In genomic region chr15:73986776-73987056, GRCh38 we compare ENCODE assay signal across 16 cellular contexts. TPM values are rescaled to one million over a fixed set of nuclear protein-coding genes. Genes with fewer than 3 reads are reported as not detected.
A peak's percentile ranks its signal among the peaks of the same experiment; 100 is the strongest.
DNase-seq lines count a peak whose midpoint lies in the region; ATAC-seq and TF ChIP-seq lines count a peak whose summit lies in the region.
"Had no signal": no experiment of that assay in that cellular context is flagged by ENCODE, and none has a peak within 500 bp of the region (broad histone marks: within the 10 kb centered on the region; RNA-seq: fewer than 3 reads in every experiment).

No MANE protein-coding gene starts in this region.

- peak overlapping the region; percentile 51 for H3K4me2 ChIP-seq in OCI-LY3 (ENCODE audit: low read length)

- no peak overlapping the region for H3K4me3 ChIP-seq in BE2C (ENCODE audit: low read depth, low read length)
- H3K4me3 ChIP-seq in OCI-LY3 (ENCODE audit: low read length) = no peak overlapping the region
- no peak overlapping the region for H3K4me3 ChIP-seq in esophagus muscularis mucosa
- H3K4me3 ChIP-seq in psoas muscle = no peak overlapping the region
- H3K4me3 ChIP-seq in tibial artery = no peak overlapping the region

- TF ChIP-seq CTCF in BE2C (IDR thresholded peaks at IDR 0.05; ENCODE audit: low read depth, low read length) (0 out of 2 replicates have a peak, but pooled peaks have one; percentile 8), OCI-LY3 (IDR thresholded peaks at IDR 0.05; ENCODE audit: low read depth, low read length) (peak; percentile 33), esophagus muscularis mucosa (IDR thresholded peaks at IDR 0.05) (no peak), psoas muscle (IDR thresholded peaks at IDR 0.05) (no peak), GM13976 (IDR thresholded peaks at IDR 0.05; ENCODE audit: borderline replicate concordance, control extremely low read depth, extremely low read depth, insufficient read depth, missing control alignments) (no peak), tibial artery (IDR thresholded peaks at IDR 0.05) (no peak), CD14-positive monocyte (IDR thresholded peaks at IDR 0.05) (no peak)

- no peak for ATAC-seq in psoas muscle
- ATAC-seq in SK-N-SH treated with all-trans-retinoic acid at 6 μM for 48 hours = no peak
- ATAC-seq: T-cell had no signal

- in situ Hi-C loops in GM13976 (cut with MboI; ENCODE audit: low sequenced_read_pairs, unreplicated experiment) = no loop called here

- no peak for TF ChIP-seq EP300 in esophagus muscularis mucosa (IDR thresholded peaks at IDR 0.05)

- H3K9me3 Mint-ChIP-seq in CD14-positive monocyte = no peaks in the 10 kb centered on the region
- H3K9me3 Mint-ChIP-seq: activated naive CD4-positive, alpha-beta T cell treated with anti-CD3 and anti-CD28 coated beads, Interleukin-2, amount 10 ng/mL, durations not matched to agents 7 days and 5 days; T-cell had no signal

- intact Hi-C loops in esophagus muscularis mucosa (cut with DNase I) = no loop called here
- intact Hi-C loops in psoas muscle (cut with DNase I) = loop anchor here in 1 of 2 donors (5.0 kb wide), 1 partner anchor 56 kb away; no protein-coding TSS in a partner anchor
- intact Hi-C loops in tibial artery (cut with DNase I; ENCODE audit: low total_unique reads) = no loop called here
- intact Hi-C loops in CD14-positive monocyte (cut with micrococcal nuclease) = no loop called here

- H3K4me3 Mint-ChIP-seq in CD14-positive monocyte = no peak overlapping the region
- H3K4me3 Mint-ChIP-seq: activated naive CD4-positive, alpha-beta T cell treated with anti-CD3 and anti-CD28 coated beads, Interleukin-2, amount 10 ng/mL, durations not matched to agents 7 days and 5 days; T-cell had no signal

- peak overlapping the region; percentile 69 for H3K9ac ChIP-seq in OCI-LY3 (ENCODE audit: low read length)

- peaks cover 31% of the 10 kb centered on the region for H3K4me1 Mint-ChIP-seq in CD14-positive monocyte

- 89% methylated on average over 1 of the region's 1 CpG for WGBS in esophagus muscularis mucosa
- 91 to 100% (median 95%) methylated on average over 1 of the region's 1 CpG for WGBS in psoas muscle, 3 donors

- peaks cover 26% of the 10 kb centered on the region for H3K79me2 ChIP-seq in OCI-LY3 (ENCODE audit: low read length)

- peak overlapping the region in 2 of 7 donors; percentile 18 to 65 for H3K27ac Mint-ChIP-seq in CD14-positive monocyte
- H3K27ac Mint-ChIP-seq: activated naive CD4-positive, alpha-beta T cell treated with anti-CD3 and anti-CD28 coated beads, Interleukin-2, amount 10 ng/mL, durations not matched to agents 7 days and 5 days had no signal

- no peaks in the 10 kb centered on the region for H3K36me3 ChIP-seq in BE2C
- peaks cover 14% of the 10 kb centered on the region for H3K36me3 ChIP-seq in OCI-LY3 (replicated peaks; ENCODE audit: low read depth, low read length)
- peaks cover 0 to 44% (median 23%) of the 10 kb centered on the region in 4 donors for H3K36me3 ChIP-seq in esophagus muscularis mucosa
- H3K36me3 ChIP-seq in psoas muscle (ENCODE audit: insufficient read depth in 1 of 2, low read depth in 1 of 2) = peaks cover 0 to 50% of the 10 kb centered on the region in 2 donors
- H3K36me3 ChIP-seq in tibial artery = peaks cover 0 to 48% (median 13%) of the 10 kb centered on the region in 3 donors
- H3K36me3 ChIP-seq: neutrophil had no signal

- no peak for DNase-seq in BE2C
- no peak for DNase-seq in esophagus muscularis mucosa (ENCODE audit: extremely low spot score)
- DNase-seq in psoas muscle = no peak
- DNase-seq in GM13976 (ENCODE audit: low spot score) = no peak
- DNase-seq in tibial artery = no peak
- DNase-seq in CD14-positive monocyte (ENCODE audit: low spot score) = no peak
- DNase-seq: activated CD4-positive, CD25-positive, alpha-beta regulatory T cell treated with anti-CD3 and anti-CD28 coated beads, Interleukin-2, amount 50 U/mL, for 72 hours; activated CD8-positive, alpha-beta memory T cell treated with anti-CD3 and anti-CD28 coated beads, Interleukin-2, amount 50 U/mL, for 4 hours; activated naive CD4-positive, alpha-beta T cell treated with anti-CD3 and anti-CD28 coated beads, Interleukin-2, amount 10 ng/mL, durations not matched to agents 7 days and 5 days; MV-4-11; NCI-H748 treated with DMSO at 0.1 percent for 48 hours; stimulated activated naive CD4-positive, alpha-beta T cell; T-cell had no signal

- H3K27ac ChIP-seq in OCI-LY3 (ENCODE audit: low read length) (peak overlapping the region; percentile 91), esophagus muscularis mucosa (replicated peaks in 1 of 4) (peak overlapping the region; percentile 85 to 97 (median 85)), psoas muscle (peak overlapping the region; percentile 30), tibial artery (peak overlapping the region in 1 of 2 donors; percentile 20)
- H3K27ac ChIP-seq: neutrophil had no signal

- H3K4me1 ChIP-seq in BE2C = peaks cover 21% of the 10 kb centered on the region
- peaks cover 82% of the 10 kb centered on the region for H3K4me1 ChIP-seq in OCI-LY3 (ENCODE audit: low read length)
- peaks cover 98 to 100% (median 100%) of the 10 kb centered on the region in 4 donors for H3K4me1 ChIP-seq in esophagus muscularis mucosa
- H3K4me1 ChIP-seq in psoas muscle = peaks cover 63% of the 10 kb centered on the region
- peaks cover 3 to 84% (median 64%) of the 10 kb centered on the region in 4 donors for H3K4me1 ChIP-seq in tibial artery

- H3K36me3 Mint-ChIP-seq in CD14-positive monocyte = peaks cover 15 to 30% of the 10 kb centered on the region in 2 donors
- H3K36me3 Mint-ChIP-seq: activated naive CD4-positive, alpha-beta T cell treated with anti-CD3 and anti-CD28 coated beads, Interleukin-2, amount 10 ng/mL, durations not matched to agents 7 days and 5 days had no signal

- no peak overlapping the region for H2AFZ ChIP-seq in OCI-LY3 (ENCODE audit: low read depth, low read length)

- H3K27me3 ChIP-seq in BE2C (no peaks in the 10 kb centered on the region), OCI-LY3 (ENCODE audit: low read depth, low read length) (no peaks in the 10 kb centered on the region), esophagus muscularis mucosa (no peaks in the 10 kb centered on the region), psoas muscle (ENCODE audit: insufficient read depth in 3 of 3, low read length in 2 of 3) (no peaks in the 10 kb centered on the region), tibial artery (no peaks in the 10 kb centered on the region)
- H3K27me3 ChIP-seq: neutrophil had no signal

- peaks cover 0 to 2% (median 0%) of the 10 kb centered on the region in 3 donors for H3K27me3 Mint-ChIP-seq in CD14-positive monocyte (ENCODE audit: low read depth in 3 of 3)
- H3K27me3 Mint-ChIP-seq: activated naive CD4-positive, alpha-beta T cell treated with anti-CD3 and anti-CD28 coated beads, Interleukin-2, amount 10 ng/mL, durations not matched to agents 7 days and 5 days; T-cell had no signal

- no peaks in the 10 kb centered on the region for H4K20me1 ChIP-seq in OCI-LY3 (ENCODE audit: insufficient read depth, low read length)

- no peaks in the 10 kb centered on the region for H3K9me3 ChIP-seq in BE2C
- H3K9me3 ChIP-seq in OCI-LY3 (ENCODE audit: insufficient read depth, low read length) = no peaks in the 10 kb centered on the region
- H3K9me3 ChIP-seq in esophagus muscularis mucosa = no peaks in the 10 kb centered on the region
- no peaks in the 10 kb centered on the region for H3K9me3 ChIP-seq in psoas muscle
- H3K9me3 ChIP-seq in tibial artery = no peaks in the 10 kb centered on the region
- H3K9me3 ChIP-seq: neutrophil had no signal

- no peak for TF ChIP-seq POLR2A in esophagus muscularis mucosa (IDR thresholded peaks at IDR 0.05; ENCODE audit: low read depth)

TF ChIP-seq in SK-N-SH treated with all-trans-retinoic acid at 6 μM for 48 hours, 23 proteins besides CTCF, POLR2A, EP300 and RAD21 (continues in another document):
- no peak for TF ChIP-seq TSHZ2 (CRISPR knock-in tag; IDR thresholded peaks at IDR 0.05)

RNA-seq across cellular contexts. Expression of gene STOML1, which starts 5.4 kb away (rescaled TPM):
- polyA plus RNA-seq in BE2C (2012; ENCODE audit: insufficient read depth, insufficient read length, low read depth) = 41.5 TPM
- total RNA-seq in esophagus muscularis mucosa (10 to 100 TPM in 2 of 4 donors, 1 to 10 TPM in 2; 7.9 to 25.4 (median 14.9) TPM), psoas muscle (10 to 100 TPM; 18.3 to 26.2 (median 22.7) TPM)
- polyA plus RNA-seq in psoas muscle (10 to 100 TPM; 22.0 to 34.4 (median 33.0) TPM), CD14-positive monocyte (1 to 10 TPM; 3.8 to 4.7 TPM)

RNA-seq across cellular contexts. Expression of gene PML, which starts 7.8 kb away (rescaled TPM):
- polyA plus RNA-seq in BE2C (2012; ENCODE audit: insufficient read depth, insufficient read length, low read depth) = 54.6 TPM
- total RNA-seq in esophagus muscularis mucosa = 10 to 100 TPM; 48.0 to 61.6 (median 57.2) TPM
- 10 to 100 TPM; 15.0 to 22.6 (median 15.6) TPM for total RNA-seq in psoas muscle
- 10 to 100 TPM in 1 of 3 donors, 1 to 10 TPM in 2; 6.7 to 10.2 (median 7.5) TPM for polyA plus RNA-seq in psoas muscle
- 10 to 100 TPM; 13.1 to 20.6 TPM for polyA plus RNA-seq in CD14-positive monocyte

Comparison
In these comparisons a context has a peak if more than half of its experiments do, and no peak if none do; other contexts are left out.
1. CTCF ChIP-seq: peak in BE2C (single experiment) and OCI-LY3 (single experiment); none in esophagus muscularis mucosa (0 of 3), psoas muscle (single experiment), GM13976 (single experiment), tibial artery (0 of 2) and CD14-positive monocyte (single experiment).